Comparison of ENCODE assay signal across 8 cellular contexts in genomic region chr6:31901415-31901952, GRCh38. TPM values are rescaled to one million over a fixed set of nuclear protein-coding genes. Genes with fewer than 3 reads are reported as not detected.
DNase-seq lines count a peak whose midpoint lies in the region; ATAC-seq and TF ChIP-seq lines count a peak whose summit lies in the region.

No MANE protein-coding gene starts in this region.

- no peaks in the 10 kb centered on the region for H3K36me3 ChIP-seq in right lobe of liver

- peaks cover 0 to 19% (median 0%) of the 10 kb centered on the region in 4 donors for H3K4me1 ChIP-seq in right lobe of liver

- TF ChIP-seq POLR2A in right lobe of liver (IDR thresholded peaks at IDR 0.05), result no peak

- peak overlapping the region; percentile 74 for H3K4me3 ChIP-seq in coronary artery
- H3K4me3 ChIP-seq in right lobe of liver, result peak overlapping the region; percentile 31 to 61 (median 60)

- no peaks in the 10 kb centered on the region for H3K27me3 ChIP-seq in right lobe of liver

- H3K9me3 ChIP-seq in right lobe of liver, result no peaks in the 10 kb centered on the region

- in situ Hi-C loops in KBM-7 (cut with MboI; ENCODE audit: low pct_unique_long_range_greater_than_20kb, low sequenced_read_pairs), result no loop called here

- TF ChIP-seq CTCF in coronary artery (IDR thresholded peaks at IDR 0.05), result no peak
- no peak for TF ChIP-seq CTCF in right lobe of liver (IDR thresholded peaks at IDR 0.05)

- peak overlapping the region; percentile 59 to 79 for H3K27ac ChIP-seq in coronary artery
- peak overlapping the region; percentile 22 to 69 (median 62) for H3K27ac ChIP-seq in right lobe of liver

- DNase-seq in Daoy (ENCODE audit: low read depth) (peak; percentile 66), Kasumi-1 (lab: John Stamatoyannopoulos, UW) (peak; percentile 18 to 20), coronary artery (ENCODE audit: low spot score) (no peak), right lobe of liver (peak; percentile 71 to 75 (median 73)), KBM-7 (no peak)
- DNase-seq in stimulated activated CD4-positive, alpha-beta T cell treated with anti-CD3 and anti-CD28 coated beads, Interleukin-4, amount 100 ng/mL, for 48 hours (ENCODE audit: low read depth in 2 of 2), result peak; percentile 53 to 56

- 3% methylated on average over 26 of the region's 45 CpGs for WGBS in right lobe of liver (ENCODE audit: insufficient coverage, low coverage, low lambda C conversion rate, missing lambda C conversion rate)

- peak; percentile 10 to 16 for ATAC-seq in activated CD4-positive, CD25-positive, alpha-beta regulatory T cell treated with anti-CD3 and anti-CD28 coated beads, Interleukin-2, amount 50 U/mL, for 24 hours
- ATAC-seq in right lobe of liver, result peak; percentile 21 to 47 (median 32)
- ATAC-seq in GM21381 (IDR thresholded peaks at IDR 0.05; ENCODE audit: unreplicated experiment), result no peak

- intact Hi-C loops in right lobe of liver (cut with DNase I), result loop anchor here in 1 of 2 donors (10.0 kb wide), 1 partner anchor 53 kb away; the partner anchor contains the start of genes NELFE and SKIC2

RNA-seq across cellular contexts. Expression of gene ZBTB12, which starts 0.4 kb away (rescaled TPM):
- 7.5 and 9.8 TPM in 2 replicates for total RNA-seq in Daoy (2014; rRNA removed; shearing (Covaris generic))
- total RNA-seq in right lobe of liver, result under 1 TPM in 5 of 6 experiments, not detected in 1; 0.25 to 0.82 (median 0.51) TPM

RNA-seq across cellular contexts. Expression of gene EHMT2, which starts 4.0 kb away (rescaled TPM):
- total RNA-seq in Daoy (2014; rRNA removed; shearing (Covaris generic)), result 72.8 and 80.6 TPM in 2 replicates
- total RNA-seq in right lobe of liver, result 10 to 100 TPM; 10.7 to 20.1 (median 13.3) TPM

RNA-seq across cellular contexts. Expression of gene SLC44A4, which starts 22.7 kb away (rescaled TPM):
- total RNA-seq in Daoy (2014; rRNA removed; shearing (Covaris generic)), result not detected in 2 replicates
- total RNA-seq in right lobe of liver, result under 1 TPM in 2 of 6 experiments, not detected in 4; 0.09 to 0.25 TPM

RNA-seq across cellular contexts. Expression of gene C2, which starts 26.0 kb away (rescaled TPM):
- total RNA-seq in Daoy (2014; rRNA removed; shearing (Covaris generic)), result 0.24 and 1.5 TPM in 2 replicates
- 100 to 1,000 TPM; 309 to 739 (median 533) TPM for total RNA-seq in right lobe of liver

RNA-seq across cellular contexts. Expression of gene NEU1, which starts 38.9 kb away (rescaled TPM):
- 46.6 and 51.0 TPM in 2 replicates for total RNA-seq in Daoy (2014; rRNA removed; shearing (Covaris generic))
- 10 to 100 TPM; 20.3 to 44.8 (median 34.1) TPM for total RNA-seq in right lobe of liver

Comparison
In these comparisons a context has a peak if more than half of its experiments do, and no peak if none do; other contexts are left out.
1. DNase-seq: peak in Daoy (single experiment), Kasumi-1 (2 of 2), right lobe of liver (3 of 3) and stimulated activated CD4-positive, alpha-beta T cell treated with anti-CD3 and anti-CD28 coated beads, Interleukin-4, amount 100 ng/mL, for 48 hours (2 of 2); none in coronary artery (single experiment) and KBM-7 (single experiment).